Comparison of ENCODE assay signal across 8 cellular contexts in genomic region chr2:218033590-218034496, GRCh38. TPM values are rescaled to one million over a fixed set of nuclear protein-coding genes. Genes with fewer than 3 reads are reported as not detected.
DNase-seq lines count a peak whose midpoint lies in the region; ATAC-seq, FAIRE-seq and TF ChIP-seq lines count a peak whose summit lies in the region.

No MANE protein-coding gene starts in this region.

- H3K4me3 Mint-ChIP-seq in endothelial cell (ENCODE audit: unreplicated experiment) = no peak overlapping the region
- H3K4me3 Mint-ChIP-seq in osteocyte (ENCODE audit: unreplicated experiment) = no peak overlapping the region

- ATAC-seq in GM19035 (IDR thresholded peaks at IDR 0.05; ENCODE audit: unreplicated experiment) = no peak
- no peak for ATAC-seq in GM18861 (IDR thresholded peaks at IDR 0.05; ENCODE audit: unreplicated experiment)
- ATAC-seq in GM19467 (IDR thresholded peaks at IDR 0.05; ENCODE audit: unreplicated experiment) = no peak

- peaks cover 3% of the 10 kb centered on the region for H3K4me1 Mint-ChIP-seq in endothelial cell (ENCODE audit: unreplicated experiment)
- H3K4me1 Mint-ChIP-seq in osteocyte (ENCODE audit: unreplicated experiment) = peaks cover 7% of the 10 kb centered on the region

- H3K27ac Mint-ChIP-seq in endothelial cell (ENCODE audit: unreplicated experiment) (no peak overlapping the region), osteocyte (ENCODE audit: unreplicated experiment) (no peak overlapping the region)

- H3K9me3 Mint-ChIP-seq in endothelial cell (ENCODE audit: unreplicated experiment) = no peaks in the 10 kb centered on the region
- no peaks in the 10 kb centered on the region for H3K9me3 Mint-ChIP-seq in osteocyte (ENCODE audit: unreplicated experiment)

- H3K36me3 Mint-ChIP-seq in endothelial cell (ENCODE audit: low read depth, unreplicated experiment) (no peaks in the 10 kb centered on the region), osteocyte (ENCODE audit: unreplicated experiment) (no peaks in the 10 kb centered on the region)

- FAIRE-seq in GM12891 (lab: Jason Lieb, UNC) = peak; percentile 54

- DNase-seq in GM12891 (ENCODE audit: insufficient read length, low spot score) = no peak
- peak; percentile 57 for DNase-seq in MV-4-11 (lab: John Stamatoyannopoulos, UW)
- DNase-seq in endothelial cell (ENCODE audit: low spot score) = peak; percentile 44
- peak; percentile 83 for DNase-seq in osteocyte (ENCODE audit: extremely low spot score, unreplicated experiment)
- no peak for DNase-seq in central memory CD4-positive, alpha-beta T cell

- peaks cover 12% of the 10 kb centered on the region for H3K27me3 Mint-ChIP-seq in endothelial cell (ENCODE audit: unreplicated experiment)
- peaks cover 23% of the 10 kb centered on the region for H3K27me3 Mint-ChIP-seq in osteocyte (ENCODE audit: unreplicated experiment)

- no peak for TF ChIP-seq POLR2A in GM12891 (IDR thresholded peaks at IDR 0.05; ENCODE audit: low read depth, low read length)

- TF ChIP-seq CTCF in endothelial cell (IDR thresholded peaks at IDR 0.05; ENCODE audit: unreplicated experiment) = no peak
- TF ChIP-seq CTCF in osteocyte (IDR thresholded peaks at IDR 0.05) = no peak

TF ChIP-seq in GM12891, 5 proteins besides CTCF, POLR2A, EP300 and RAD21:
- no peak for TF ChIP-seq SPI1 (IDR thresholded peaks at IDR 0.05; ENCODE audit: low read depth, low read length)
- no peak for TF ChIP-seq POU2F2 (IDR thresholded peaks at IDR 0.05; ENCODE audit: low read depth, low read length)
- TF ChIP-seq TAF1 (IDR thresholded peaks at IDR 0.05; ENCODE audit: low read depth, low read length) = no peak
- TF ChIP-seq POLR2AphosphoS5 (IDR thresholded peaks at IDR 0.05; ENCODE audit: low read depth, low read length) = no peak
- TF ChIP-seq PAX5 (IDR thresholded peaks at IDR 0.05; ENCODE audit: insufficient read depth, low read length, severe bottlenecking) = no peak

RNA-seq across cellular contexts. Expression of gene TNS1, which starts 31.0 kb away (rescaled TPM):
- 1.7 TPM for polyA plus RNA-seq in GM12891 (2012; ENCODE audit: low read depth, missing spikeins)
- 11.6 TPM for total RNA-seq in endothelial cell (ENCODE audit: unreplicated experiment)
- 80.8 and 82.5 TPM in 2 replicates for total RNA-seq in osteocyte

RNA-seq across cellular contexts. Expression of gene RUFY4, which starts 35.2 kb away (rescaled TPM):
- 6.0 TPM for polyA plus RNA-seq in GM12891 (2012; ENCODE audit: low read depth, missing spikeins)
- not detected for total RNA-seq in endothelial cell (ENCODE audit: unreplicated experiment)
- not detected in 2 replicates for total RNA-seq in osteocyte

Comparison
In these comparisons a context has a peak if more than half of its experiments do, and no peak if none do; other contexts are left out.
1. DNase-seq: peak in MV-4-11 (single experiment), endothelial cell (single experiment) and osteocyte (single experiment); none in GM12891 (single experiment) and central memory CD4-positive, alpha-beta T cell (single experiment).